ENCODE assay signal across 8 cellular contexts in genomic region chr3:9769426-9770275, GRCh38. TPM values are rescaled to one million over a fixed set of nuclear protein-coding genes. Genes with fewer than 3 reads are reported as not detected.
DNase-seq lines count a peak whose midpoint lies in the region; ATAC-seq and TF ChIP-seq lines count a peak whose summit lies in the region.

CAMK1 (minus strand) TSS chr3:9769947; CDS start chr3:9767749, 2,198 bp downstream.

- peak within 1 kb of the TSS; percentile 85 for H2AFZ ChIP-seq in mammary epithelial cell (ENCODE audit: low read depth, low read length)

- no peak within 1 kb of the TSS for H3K9ac ChIP-seq in mammary epithelial cell (ENCODE audit: insufficient read depth, low read length)

- H3K36me3 ChIP-seq in mammary epithelial cell (ENCODE audit: insufficient read depth, low read length), result no peaks in the 10 kb centered on the region
- peaks cover 0 to 14% (median 0%) of the 10 kb centered on the region in 4 donors for H3K36me3 ChIP-seq in sigmoid colon

- no peaks in the 10 kb centered on the region for H3K79me2 ChIP-seq in mammary epithelial cell (ENCODE audit: insufficient read depth, low read length)

- H4K20me1 ChIP-seq in mammary epithelial cell (ENCODE audit: insufficient read depth, low read length), result no peaks in the 10 kb centered on the region

- intact Hi-C loops in mammary epithelial cell (cut with micrococcal nuclease) (no loop called here), sigmoid colon (cut with DNase I) (loop anchor here (2.0 to 5.0 kb wide), 2 partner anchors 19 to 243 kb away; no protein-coding TSS in a partner anchor)

- peaks cover 4% of the 10 kb centered on the region for H3K36me3 Mint-ChIP-seq in IgD-negative memory B cell

- no peak for TF ChIP-seq EP300 in sigmoid colon (IDR thresholded peaks at IDR 0.05)

- peaks cover 9 to 11% (median 9%) of the 10 kb centered on the region in 3 donors for H3K4me1 Mint-ChIP-seq in IgD-negative memory B cell

- peak within 1 kb of the TSS in 2 of 3 experiments; percentile 39 to 41 for H3K4me3 ChIP-seq in mammary epithelial cell (replicated peaks in 1 of 3; ENCODE audit: insufficient read depth in 1 of 3, low read depth in 2 of 3, low read length in 3 of 3)
- H3K4me3 ChIP-seq in iPS-18c (ENCODE audit: insufficient read depth, low read depth, low read length), result peak within 1 kb of the TSS; percentile 63
- peak within 1 kb of the TSS; percentile 60 to 83 (median 74) for H3K4me3 ChIP-seq in sigmoid colon

- H3K27me3 ChIP-seq in mammary epithelial cell (ENCODE audit: insufficient read depth, low read length), result no peaks in the 10 kb centered on the region
- no peaks in the 10 kb centered on the region for H3K27me3 ChIP-seq in sigmoid colon

- H3K4me3 Mint-ChIP-seq in IgD-negative memory B cell, result peak within 1 kb of the TSS in 3 of 4 donors; percentile 68 to 91 (median 76)

- WGBS in mammary epithelial cell (ENCODE audit: low coverage, missing lambda C conversion rate), result 7% methylated on average over 24 of the region's 49 CpGs
- 2 to 9% methylated on average over 49 of the region's 49 CpGs for WGBS in sigmoid colon, 2 donors

- no peak for TF ChIP-seq POLR2A in sigmoid colon (IDR thresholded peaks at IDR 0.05)

- no TSS peak for BruUV-seq in mammary epithelial cell (replicated peaks; lab: Mats Ljungman, UMichigan)

- peaks cover 8% of the 10 kb centered on the region for H3K27me3 Mint-ChIP-seq in IgD-negative memory B cell

- no peak within 1 kb of the TSS for H3K27ac Mint-ChIP-seq in IgD-negative memory B cell

- dilution Hi-C loops in mammary epithelial cell (cut with HindIII; ENCODE audit: low sequenced_read_pairs), result no loop called here

- CTCF ChIA-PET in mammary epithelial cell (lab: Charles Lee; ENCODE audit: low non-redundant PET), result interaction anchor here (0.6 kb wide), 1 partner anchor 161 kb away, joined by 3 read pairs; no protein-coding TSS in a partner anchor

- H3K4me1 ChIP-seq in mammary epithelial cell (ENCODE audit: insufficient read depth, low read length) (peaks cover 4% of the 10 kb centered on the region), sigmoid colon (peaks cover 0 to 40% (median 32%) of the 10 kb centered on the region in 4 donors)

- in situ Hi-C loops in ACHN (cut with HindIII; ENCODE audit: low pct_ligation_motif_present, low pct_unique_long_range_greater_than_20kb, low sequenced_read_pairs) (no loop called here), mammary epithelial cell (cut with MboI; ENCODE audit: low sequenced_read_pairs in 2 of 2) (no loop called here)

- peak within 1 kb of the TSS; percentile 85 for H3K4me2 ChIP-seq in mammary epithelial cell (ENCODE audit: insufficient read depth, low read depth, low read length)

- no peaks in the 10 kb centered on the region for H3K9me3 Mint-ChIP-seq in IgD-negative memory B cell

- peak; percentile 92 for ATAC-seq in GM18868 (IDR thresholded peaks at IDR 0.05; ENCODE audit: unreplicated experiment)

- TF ChIP-seq CTCF in VCaP (conservative IDR thresholded peaks at IDR 0.05) (no peak), mammary epithelial cell (conservative IDR thresholded peaks at IDR 0.05 in 1 of 2, IDR thresholded peaks at IDR 0.05 in 1 of 2; ENCODE audit: extremely low read depth in 1 of 2, insufficient read depth in 1 of 2, low read depth in 1 of 2, low read length in 2 of 2) (no peak), sigmoid colon (IDR thresholded peaks at IDR 0.05) (no peak)

- DNase-seq in ACHN (peak; percentile 75), mammary epithelial cell (peak; percentile 54), sigmoid colon (peak; percentile 94), OCI-M2 (lab: John Stamatoyannopoulos, UW; ENCODE audit: unreplicated experiment) (no peak)

- H3K9me3 ChIP-seq in mammary epithelial cell (replicated peaks; ENCODE audit: insufficient read depth, low read length) (no peaks in the 10 kb centered on the region), iPS-18c (ENCODE audit: control insufficient read depth, insufficient read depth, low read length) (no peaks in the 10 kb centered on the region), sigmoid colon (no peaks in the 10 kb centered on the region)

- peak within 1 kb of the TSS; percentile 89 for H3K27ac ChIP-seq in VCaP
- H3K27ac ChIP-seq in mammary epithelial cell (ENCODE audit: insufficient read depth, low read depth, low read length), result no peak within 1 kb of the TSS
- H3K27ac ChIP-seq in sigmoid colon, result peak within 1 kb of the TSS; percentile 85 to 89 (median 87)

RNA-seq across cellular contexts. Expression of gene CAMK1, which starts in this region (rescaled TPM):
- polyA plus RNA-seq in IgD-negative memory B cell (0.65 TPM), mammary epithelial cell (2.4 TPM), sigmoid colon (10 to 100 TPM; 14.0 to 21.6 (median 19.7) TPM)
- total RNA-seq in mammary epithelial cell (1 to 10 TPM in 1 of 2 donors, under 1 TPM in 1; 0.50 to 2.3 TPM), sigmoid colon (10 to 100 TPM; 45.7 to 57.8 (median 56.5) TPM)
- polyA minus RNA-seq in mammary epithelial cell, result not detected

Comparison
In these comparisons a context has a peak if more than half of its experiments do, and no peak if none do; other contexts are left out.
1. RNA of gene CAMK1 (total RNA-seq): 45.7 to 57.8 TPM in sigmoid colon; 0.50 to 2.3 TPM in mammary epithelial cell; every median in the first group is over 10 times any median in the second.
2. Peak in every context shown above with its lines, with median percentiles within 50 percentile points of each other: H3K4me3 ChIP-seq.